ENCODE assay signal across 24 cellular contexts in genomic region chr11:115144014-115144413, GRCh38.
"Had no signal": no experiment of that assay in that cellular context is flagged by ENCODE, and none has a peak within 500 bp of the region (broad histone marks: within the 10 kb centered on the region; RNA-seq: fewer than 3 reads in every experiment).

No MANE protein-coding gene starts in this region.

- H3K27ac ChIP-seq: dorsolateral prefrontal cortex, epithelial cell of prostate, gastrocnemius medialis, parathyroid adenoma, right lobe of liver, thoracic aorta, tibial nerve, upper lobe of left lung had no signal

- H3K9me3 ChIP-seq: gastrocnemius medialis, right lobe of liver, thoracic aorta, tibial nerve, upper lobe of left lung had no signal

- H3K9me3 Mint-ChIP-seq: neural crest cell had no signal

- DNase-seq: dorsolateral prefrontal cortex; effector CD4-positive, alpha-beta T cell; foreskin fibroblast; gastrocnemius medialis; head of caudate nucleus; naive B cell; right lobe of liver; small intestine; stimulated activated CD4-positive, alpha-beta T cell treated with anti-CD3 and anti-CD28 coated beads, Interleukin-15, amount 100 ng/mL, for 24 hours; stimulated activated CD4-positive, alpha-beta T cell treated with anti-CD3 and anti-CD28 coated beads, Interleukin-2, amount 100 ng/mL, for 48 hours; stimulated activated naive B cell treated with anti-CD40 and anti-IgM and Interleukin-4, amounts not matched to agents 10 μg/mL and 1 μg/mL and 100 μg/mL, for 72 hours; upper lobe of left lung had no signal

- H3K79me2 ChIP-seq: parathyroid adenoma had no signal

- H3K4me3 ChIP-seq: dorsolateral prefrontal cortex, gastrocnemius medialis, lung, right lobe of liver, thoracic aorta, tibial nerve, upper lobe of left lung had no signal

- H3K36me3 ChIP-seq: gastrocnemius medialis, right lobe of liver, thoracic aorta, tibial nerve, upper lobe of left lung had no signal

- H3K4me3 Mint-ChIP-seq: memory B cell; naive B cell; natural killer cell treated with Interleukin-12 subunit alpha and Interleukin-12 subunit beta and Interleukin-15 and Interleukin-18, amount 100 ng/mL, for 72 hours; neural crest cell; stimulated activated naive B cell treated with anti-CD40 and anti-IgM and Interleukin-4, amounts not matched to agents 10 μg/mL and 1 μg/mL and 100 μg/mL, for 72 hours; stimulated activated naive CD8-positive, alpha-beta T cell treated with anti-CD3 and anti-CD28 coated beads, Interleukin-15, Interleukin-2, amounts not matched to agents 100 ng/mL and 50 ng/mL, for 24 hours had no signal

- H3K4me1 ChIP-seq: parathyroid adenoma, right lobe of liver, tibial nerve, upper lobe of left lung had no signal

- ATAC-seq: esophagus mucosa; gastrocnemius medialis; left lobe of liver; natural killer cell treated with Interleukin-12 subunit alpha and Interleukin-12 subunit beta and Interleukin-15 and Interleukin-18, amount 100 ng/mL, for 72 hours; right lobe of liver; stimulated activated naive B cell treated with anti-CD40 and anti-IgM and Interleukin-4, amounts not matched to agents 10 μg/mL and 1 μg/mL and 100 μg/mL, for 72 hours had no signal

- H3K9ac ChIP-seq: parathyroid adenoma had no signal

- H3K27ac Mint-ChIP-seq: memory B cell; naive B cell; natural killer cell treated with Interleukin-12 subunit alpha and Interleukin-12 subunit beta and Interleukin-15 and Interleukin-18, amount 100 ng/mL, for 72 hours; progenitor cell of endocrine pancreas; stimulated activated naive B cell treated with anti-CD40 and anti-IgM and Interleukin-4, amounts not matched to agents 10 μg/mL and 1 μg/mL and 100 μg/mL, for 72 hours; stimulated activated naive CD8-positive, alpha-beta T cell treated with anti-CD3 and anti-CD28 coated beads, Interleukin-15, Interleukin-2, amounts not matched to agents 100 ng/mL and 50 ng/mL, for 24 hours had no signal

- H2AFZ ChIP-seq: parathyroid adenoma had no signal

- H3K36me3 Mint-ChIP-seq: memory B cell; naive B cell; natural killer cell treated with Interleukin-12 subunit alpha and Interleukin-12 subunit beta and Interleukin-15 and Interleukin-18, amount 100 ng/mL, for 72 hours had no signal

- H3K4me1 Mint-ChIP-seq: neural crest cell had no signal

- H3K27me3 ChIP-seq: gastrocnemius medialis, right lobe of liver, tibial nerve, upper lobe of left lung had no signal
